16 cellular contexts compared by ENCODE assay signal in the genomic region with DNA sequence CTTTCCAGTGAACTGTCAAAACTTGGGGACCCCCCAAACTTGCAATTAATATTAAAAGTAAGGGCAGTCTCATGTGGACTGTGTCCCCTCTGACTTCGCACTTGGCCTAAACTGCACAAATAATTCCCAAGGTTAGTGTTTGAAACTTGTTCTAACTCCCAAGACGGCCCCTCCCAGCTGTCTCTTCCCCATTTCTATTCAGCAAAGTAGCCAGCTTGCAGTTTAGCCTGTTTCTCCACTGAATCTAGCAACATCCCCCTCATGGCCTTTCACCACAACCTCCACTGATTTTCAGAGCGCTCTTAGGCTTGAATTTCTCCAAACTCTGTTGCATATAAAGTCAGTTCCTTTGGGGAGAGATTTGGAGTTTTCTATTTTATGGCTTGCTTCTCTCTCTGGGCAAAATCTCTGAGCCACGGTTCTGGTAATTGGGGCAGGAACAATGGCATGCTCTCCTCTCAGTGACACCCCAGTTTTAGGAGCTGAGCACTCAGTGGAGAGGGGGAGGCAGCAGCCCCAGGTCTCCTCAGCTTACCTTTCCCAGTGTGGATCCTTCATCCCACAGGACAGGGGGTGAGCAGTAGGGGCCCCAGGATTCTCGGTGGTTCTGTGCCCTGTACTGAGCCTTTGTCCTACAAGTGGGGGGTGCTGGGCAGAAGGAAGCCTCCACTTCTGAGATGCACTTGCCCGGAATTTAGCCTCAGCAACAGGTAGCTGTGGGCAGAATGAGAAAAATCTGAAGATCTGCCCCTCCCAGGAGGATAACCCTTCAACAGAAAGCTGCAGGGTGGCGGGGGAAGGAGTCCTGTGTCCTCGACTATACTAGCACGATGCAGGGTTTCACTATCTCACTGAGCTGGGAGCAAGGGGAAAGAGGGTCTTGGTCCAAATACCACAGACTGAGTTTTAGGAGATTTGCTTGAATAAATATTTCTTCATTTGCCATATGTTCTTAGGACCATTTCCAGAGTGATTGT. TPM values are rescaled to one million over a fixed set of nuclear protein-coding genes. Genes with fewer than 3 reads are reported as not detected.
A peak's percentile ranks its signal among the peaks of the same experiment; 100 is the strongest.
DNase-seq lines count a peak whose midpoint lies in the region; ATAC-seq and TF ChIP-seq lines count a peak whose summit lies in the region.
"Had no signal": no experiment of that assay in that cellular context is flagged by ENCODE, and none has a peak within 500 bp of the region (broad histone marks: within the 10 kb centered on the region; RNA-seq: fewer than 3 reads in every experiment).

No MANE protein-coding gene starts in this region.

- H3K4me1 ChIP-seq in right cardiac atrium (ENCODE audit: control insufficient read depth, insufficient read depth, low read length): no peaks in the 10 kb centered on the region
- no peaks in the 10 kb centered on the region for H3K4me1 ChIP-seq in colonic mucosa
- peaks cover 0 to 8% (median 0%) of the 10 kb centered on the region in 6 donors for H3K4me1 ChIP-seq in spleen

- H3K4me3 ChIP-seq in right cardiac atrium (ENCODE audit: low read length) (no peak overlapping the region), colonic mucosa (no peak overlapping the region), spleen (no peak overlapping the region)
- H3K4me3 ChIP-seq: BLaER1 treated with 17β-estradiol and CSF1 and Interleukin-3, amounts not matched to agents 10 nM and 100 nM had no signal

- H3K9me3 ChIP-seq in right cardiac atrium (ENCODE audit: control insufficient read depth, low read length): no peaks in the 10 kb centered on the region
- no peaks in the 10 kb centered on the region for H3K9me3 ChIP-seq in colonic mucosa
- H3K9me3 ChIP-seq in spleen: no peaks in the 10 kb centered on the region
- H3K9me3 ChIP-seq: BLaER1 treated with 17β-estradiol and CSF1 and Interleukin-3, amounts not matched to agents 10 nM and 100 nM had no signal

- H3K9ac ChIP-seq in colonic mucosa (ENCODE audit: low read depth in 2 of 2, low read length in 2 of 2): peak overlapping the region in 1 of 2 donors; percentile 12
- H3K9ac ChIP-seq: BLaER1 treated with 17β-estradiol and CSF1 and Interleukin-3, amounts not matched to agents 10 nM and 100 nM had no signal

- ATAC-seq in right cardiac atrium (peak; percentile 11 to 55), left cardiac atrium (no peak)

- no peak for TF ChIP-seq POLR2A in spleen (IDR thresholded peaks at IDR 0.05)

- no peaks in the 10 kb centered on the region for H3K36me3 ChIP-seq in colonic mucosa
- H3K36me3 ChIP-seq in spleen: no peaks in the 10 kb centered on the region
- H3K36me3 ChIP-seq: BLaER1 treated with 17β-estradiol and CSF1 and Interleukin-3, amounts not matched to agents 10 nM and 100 nM had no signal

- TF ChIP-seq CTCF in colonic mucosa (IDR thresholded peaks at IDR 0.05) (no peak), spleen (IDR thresholded peaks at IDR 0.05 in 8 of 11, conservative IDR thresholded peaks at IDR 0.05 in 3 of 11) (no peak)

- WGBS in right cardiac atrium: 70% methylated on average over 9 of the region's 9 CpGs
- 56 to 72% (median 67%) methylated on average over 9 of the region's 9 CpGs for WGBS in spleen, 5 donors

- no peaks in the 10 kb centered on the region for H3K27me3 ChIP-seq in right cardiac atrium (ENCODE audit: control insufficient read depth, insufficient read depth)
- peaks cover 4% of the 10 kb centered on the region for H3K27me3 ChIP-seq in colonic mucosa
- peaks cover 0 to 23% (median 0%) of the 10 kb centered on the region in 7 donors for H3K27me3 ChIP-seq in spleen (replicated peaks in 1 of 7)
- H3K27me3 ChIP-seq: BLaER1 treated with 17β-estradiol and CSF1 and Interleukin-3, amounts not matched to agents 10 nM and 100 nM had no signal

- H3K27ac ChIP-seq in right cardiac atrium (ENCODE audit: low read length): no peak overlapping the region
- no peak overlapping the region for H3K27ac ChIP-seq in colonic mucosa
- no peak overlapping the region for H3K27ac ChIP-seq in spleen
- H3K27ac ChIP-seq: BLaER1 treated with 17β-estradiol and CSF1 and Interleukin-3, amounts not matched to agents 10 nM and 100 nM had no signal

- no peak for DNase-seq in right cardiac atrium
- no peak for DNase-seq in left cardiac atrium
- DNase-seq in OCI-M1 (lab: John Stamatoyannopoulos, UW): peak; percentile 64
- DNase-seq in left kidney (ENCODE audit: low read depth, low spot score): peak; percentile 27
- no peak for DNase-seq in NCI-H226
- DNase-seq in SHP77 (lab: John Stamatoyannopoulos, UW): no peak
- DNase-seq in colonic mucosa: no peak
- DNase-seq in spleen: no peak
- DNase-seq: DMS153, EL, H7, IMR-90, NCI-H1092, NCI-H1694 treated with DMSO at 0.1 percent for 48 hours, NCI-H446 had no signal

- intact Hi-C loops in right cardiac atrium (cut with DNase I): no loop called here
- intact Hi-C loops in left cardiac atrium (cut with DNase I): no loop called here
- intact Hi-C loops in colonic mucosa (cut with DNase I): no loop called here
- intact Hi-C loops in spleen (cut with DNase I; ENCODE audit: low total_unique reads): no loop called here

RNA-seq across cellular contexts. Expression of a gene that starts 39.3 kb away (rescaled TPM):
- total RNA-seq in right cardiac atrium (10 to 100 TPM in 3 of 4 donors, 1 to 10 TPM in 1; 9.7 to 18.1 (median 15.4) TPM), left cardiac atrium (10 to 100 TPM in 1 of 2 donors, 1 to 10 TPM in 1; 8.9 to 23.8 TPM), colonic mucosa (1 to 10 TPM; 5.8 to 8.1 TPM), spleen (10 to 100 TPM; 14.4 to 28.6 (median 19.3) TPM)
- polyA plus RNA-seq in right cardiac atrium (14.3 TPM), spleen (10 to 100 TPM in 1 of 3 donors, 1 to 10 TPM in 2; 2.2 to 11.9 (median 3.4) TPM)

Comparison
In these comparisons a context has a peak if more than half of its experiments do, and no peak if none do; other contexts are left out.
1. ATAC-seq: peak in right cardiac atrium (2 of 2); none in left cardiac atrium (0 of 2).
2. DNase-seq: peak in OCI-M1 (single experiment) and left kidney (single experiment); none in right cardiac atrium (0 of 3), left cardiac atrium (single experiment), NCI-H226 (single experiment), SHP77 (0 of 2), colonic mucosa (single experiment) and spleen (single experiment).